17 cellular contexts compared by ENCODE assay signal in genomic region chr17:19019041-19019941, GRCh38. TPM values are rescaled to one million over a fixed set of nuclear protein-coding genes. Genes with fewer than 3 reads are reported as not detected.
A peak's percentile ranks its signal among the peaks of the same experiment; 100 is the strongest.
DNase-seq lines count a peak whose midpoint lies in the region; ATAC-seq, FAIRE-seq and TF ChIP-seq lines count a peak whose summit lies in the region.
"Had no signal": no experiment of that assay in that cellular context is flagged by ENCODE, and none has a peak within 500 bp of the region (broad histone marks: within the 10 kb centered on the region; RNA-seq: fewer than 3 reads in every experiment).

No MANE protein-coding gene starts in this region.

- BruUV-seq in IMR-90 (replicated peaks; lab: Mats Ljungman, UMichigan), result no TSS peak

- H2BK15ac ChIP-seq in IMR-90 (ENCODE audit: low read depth, low read length), result no peak overlapping the region
- H2BK15ac ChIP-seq in H1 (ENCODE audit: low read length), result no peak overlapping the region

- H3K27me3 ChIP-seq in IMR-90 (ENCODE audit: control insufficient read depth, insufficient read depth, low read length) (no peaks in the 10 kb centered on the region; the same call in 1 of the 2 replicates), H1 (replicated peaks in 1 of 4; ENCODE audit: control insufficient read depth in 3 of 4, extremely low read depth in 1 of 4, insufficient read depth in 3 of 4, low read length in 3 of 4) (no peaks in the 10 kb centered on the region; a peak in 1 of 7 replicates), spleen (replicated peaks in 1 of 7) (peaks cover 0 to 16% (median 0%) of the 10 kb centered on the region in 7 donors)
- H3K27me3 ChIP-seq: hepatocyte, vagina had no signal

- no peaks in the 10 kb centered on the region for H3K27me3 Mint-ChIP-seq in activated CD4-positive, alpha-beta T cell treated with anti-CD3 and anti-CD28 coated beads, Interleukin-2, amount 10 ng/mL, durations not matched to agents 7 days and 5 days
- H3K27me3 Mint-ChIP-seq in activated CD4-positive, alpha-beta T cell treated with anti-CD3 and anti-CD28 coated beads for 36 hours, result no peaks in the 10 kb centered on the region
- no peaks in the 10 kb centered on the region for H3K27me3 Mint-ChIP-seq in activated CD8-positive, alpha-beta T cell treated with anti-CD3 and anti-CD28 coated beads, Interleukin-2, amount 10 ng/mL, durations not matched to agents 7 days and 5 days (ENCODE audit: low read depth)

- H3K56ac ChIP-seq in IMR-90 (ENCODE audit: extremely low read depth, insufficient read depth, low read length), result no peak overlapping the region
- no peak overlapping the region for H3K56ac ChIP-seq in H1 (replicated peaks; ENCODE audit: insufficient read length, low read depth, low read length)

- H3K9me1 ChIP-seq in IMR-90 (ENCODE audit: insufficient read depth, low read length), result no peaks in the 10 kb centered on the region; the same call in 1 of the 2 replicates

- no peak overlapping the region for H3K4me3 Mint-ChIP-seq in activated CD4-positive, alpha-beta T cell treated with anti-CD3 and anti-CD28 coated beads, Interleukin-2, amount 10 ng/mL, durations not matched to agents 7 days and 5 days
- H3K4me3 Mint-ChIP-seq in activated CD4-positive, alpha-beta T cell treated with anti-CD3 and anti-CD28 coated beads for 36 hours, result no peak overlapping the region
- no peak overlapping the region for H3K4me3 Mint-ChIP-seq in activated CD8-positive, alpha-beta T cell treated with anti-CD3 and anti-CD28 coated beads, Interleukin-2, amount 10 ng/mL, durations not matched to agents 7 days and 5 days
- H3K4me3 Mint-ChIP-seq: central memory CD8-positive, alpha-beta T cell had no signal

- no peak for ATAC-seq in activated CD4-positive, alpha-beta T cell treated with anti-CD3 and anti-CD28 coated beads for 36 hours
- no peak for ATAC-seq in IMR-90 (ENCODE audit: low read depth)
- ATAC-seq in activated CD8-positive, alpha-beta T cell treated with anti-CD3 and anti-CD28 coated beads, Interleukin-2, amount 10 ng/mL, durations not matched to agents 7 days and 5 days, result no peak

- H2AFZ ChIP-seq in IMR-90 (replicated peaks; ENCODE audit: low read length, poor library complexity), result peak overlapping the region; percentile 48
- H2AFZ ChIP-seq in H1 (ENCODE audit: low read length), result no peak overlapping the region
- H2AFZ ChIP-seq: hepatocyte had no signal

- H3K4me1 Mint-ChIP-seq in activated CD4-positive, alpha-beta T cell treated with anti-CD3 and anti-CD28 coated beads, Interleukin-2, amount 10 ng/mL, durations not matched to agents 7 days and 5 days, result peaks cover 12% of the 10 kb centered on the region
- peaks cover 6% of the 10 kb centered on the region for H3K4me1 Mint-ChIP-seq in activated CD4-positive, alpha-beta T cell treated with anti-CD3 and anti-CD28 coated beads for 36 hours
- peaks cover 8% of the 10 kb centered on the region for H3K4me1 Mint-ChIP-seq in activated CD8-positive, alpha-beta T cell treated with anti-CD3 and anti-CD28 coated beads, Interleukin-2, amount 10 ng/mL, durations not matched to agents 7 days and 5 days (ENCODE audit: low read depth)

- intact Hi-C loops in activated CD4-positive, alpha-beta T cell treated with anti-CD3 and anti-CD28 coated beads for 36 hours (cut with DNase I, micrococcal nuclease), result no loop called here
- intact Hi-C loops in IMR-90 (cut with micrococcal nuclease), result no loop called here
- intact Hi-C loops in spleen (cut with DNase I; ENCODE audit: low total_unique reads), result loop anchor here (10.0 kb wide), 1 partner anchor 74 kb away; no protein-coding TSS in a partner anchor

- FAIRE-seq in H1 (lab: Jason Lieb, UNC), result no peak

- peaks cover 27% of the 10 kb centered on the region for H3K36me3 Mint-ChIP-seq in activated CD4-positive, alpha-beta T cell treated with anti-CD3 and anti-CD28 coated beads, Interleukin-2, amount 10 ng/mL, durations not matched to agents 7 days and 5 days (ENCODE audit: low read depth)
- H3K36me3 Mint-ChIP-seq in activated CD4-positive, alpha-beta T cell treated with anti-CD3 and anti-CD28 coated beads for 36 hours (ENCODE audit: low read depth), result peaks cover 6% of the 10 kb centered on the region
- H3K36me3 Mint-ChIP-seq in activated CD8-positive, alpha-beta T cell treated with anti-CD3 and anti-CD28 coated beads, Interleukin-2, amount 10 ng/mL, durations not matched to agents 7 days and 5 days (ENCODE audit: low read depth), result peaks cover 26% of the 10 kb centered on the region

- TF ChIP-seq POLR2A in IMR-90 (IDR thresholded peaks at IDR 0.05; ENCODE audit: low read depth, low read length) (no peak), H1 (IDR thresholded peaks at IDR 0.05; ENCODE audit: control extremely low read depth in 1 of 2, low read depth in 2 of 2, low read length in 2 of 2) (no peak), spleen (IDR thresholded peaks at IDR 0.05) (no peak)

- H2BK12ac ChIP-seq in H1 (ENCODE audit: low read depth, low read length), result 0 out of 2 replicates have a peak overlapping the region, but pooled peaks have one; percentile 55

- no peaks in the 10 kb centered on the region for H4K20me1 ChIP-seq in IMR-90 (ENCODE audit: insufficient read depth, low read length)
- no peaks in the 10 kb centered on the region for H4K20me1 ChIP-seq in H1 (replicated peaks in 1 of 2; ENCODE audit: control insufficient read depth in 1 of 2, insufficient read depth in 2 of 2, low read length in 2 of 2)

- H3K18ac ChIP-seq in IMR-90 (ENCODE audit: low read depth, low read length) (no peak overlapping the region), H1 (ENCODE audit: extremely low read depth, low read length) (no peak overlapping the region; the same call in 1 of the 2 replicates)

- no peaks in the 10 kb centered on the region for H3K79me2 ChIP-seq in H1 (ENCODE audit: control insufficient read depth in 1 of 2, insufficient read depth in 2 of 2, low read length in 2 of 2)
- H3K79me2 ChIP-seq: hepatocyte had no signal

- no peak for DNase-seq in activated CD4-positive, alpha-beta T cell treated with anti-CD3 and anti-CD28 coated beads, Interleukin-2, amount 10 ng/mL, durations not matched to agents 7 days and 5 days
- no peak for DNase-seq in activated CD4-positive, alpha-beta T cell treated with anti-CD3 and anti-CD28 coated beads for 36 hours
- DNase-seq in IMR-90, result no peak
- DNase-seq in H1 (ENCODE audit: low read depth in 1 of 2, low spot score in 2 of 2), result no peak
- DNase-seq in spleen, result peak; percentile 75
- DNase-seq in activated CD4-positive, alpha-beta T cell treated with anti-CD3 and anti-CD28 coated beads, Interleukin-2, amount 50 U/mL, for 48 hours, result no peak
- no peak for DNase-seq in activated CD8-positive, alpha-beta T cell treated with anti-CD3 and anti-CD28 coated beads, Interleukin-2, amount 10 ng/mL, durations not matched to agents 7 days and 5 days
- no peak for DNase-seq in DMS53 (lab: John Stamatoyannopoulos, UW)
- DNase-seq: activated CD4-positive, alpha-beta T cell treated with anti-CD3 and anti-CD28 coated beads, Interleukin-2, amount 50 U/mL, for 1 hour; activated effector memory CD4-positive, alpha-beta T cell treated with anti-CD3 and anti-CD28 coated beads, Interleukin-2, amount 50 U/mL, for 16 hours; mammary epithelial cell had no signal

- no peaks in the 10 kb centered on the region for H3K9me3 ChIP-seq in IMR-90 (ENCODE audit: control insufficient read depth, insufficient read depth, low read length)
- no peaks in the 10 kb centered on the region for H3K9me3 ChIP-seq in H1 (ENCODE audit: insufficient read depth in 2 of 2, low read depth in 1 of 2, low read length in 1 of 2)
- H3K9me3 ChIP-seq in spleen, result no peaks in the 10 kb centered on the region
- H3K9me3 ChIP-seq: vagina had no signal

- H4K91ac ChIP-seq in IMR-90 (ENCODE audit: insufficient read depth, low read depth, low read length) (no peak overlapping the region), H1 (replicated peaks; ENCODE audit: insufficient read length, low read length) (no peak overlapping the region)

- no peak overlapping the region for H3K4me2 ChIP-seq in IMR-90 (ENCODE audit: low read depth, low read length)
- H3K4me2 ChIP-seq in H1 (ENCODE audit: insufficient read depth in 1 of 2, low read depth in 2 of 2, low read length in 2 of 2), result no peak overlapping the region
- H3K4me2 ChIP-seq: hepatocyte had no signal

- in situ Hi-C loops in IMR-90 (cut with MboI; ENCODE audit: low sequenced_read_pairs), result no loop called here

- H3K14ac ChIP-seq in IMR-90 (replicated peaks; ENCODE audit: low read depth, low read length), result no peak overlapping the region
- H3K14ac ChIP-seq in H1 (ENCODE audit: insufficient read length), result no peak overlapping the region

- CTCF ChIA-PET in activated CD4-positive, alpha-beta T cell treated with anti-CD3 and anti-CD28 coated beads, Interleukin-2, amount 10 ng/mL, durations not matched to agents 7 days and 5 days (lab: Charles Lee), result no interaction called here
- CTCF ChIA-PET in activated CD4-positive, alpha-beta T cell treated with anti-CD3 and anti-CD28 coated beads for 36 hours (lab: Charles Lee), result interaction anchor here (1.1 kb wide), 1 partner anchor 393 kb away, joined by 3 read pairs; no protein-coding TSS in a partner anchor
- CTCF ChIA-PET in IMR-90 (lab: Yijun Ruan, JAX), result no interaction called here
- CTCF ChIA-PET in H1 (lab: Charles Lee; ENCODE audit: partially characterized antibody), result interaction anchor here (1.3 to 5.1 kb wide), 3 partner anchors 21 to 394 kb away, joined by 3 to 49 read pairs (median 5); no protein-coding TSS in a partner anchor
- CTCF ChIA-PET in activated CD8-positive, alpha-beta T cell treated with anti-CD3 and anti-CD28 coated beads, Interleukin-2, amount 10 ng/mL, durations not matched to agents 7 days and 5 days (lab: Charles Lee), result interaction anchor here (0.9 kb wide), 1 partner anchor 58 kb away, joined by 3 read pairs; no protein-coding TSS in a partner anchor

- TF ChIP-seq RAD21 in IMR-90 (IDR thresholded peaks at IDR 0.05; ENCODE audit: low read length), result no peak
- no peak for TF ChIP-seq RAD21 in H1 (IDR thresholded peaks at IDR 0.05 in 1 of 2, conservative IDR thresholded peaks at IDR 0.05 in 1 of 2; ENCODE audit: low read depth in 2 of 2, low read length in 2 of 2)

- H2BK5ac ChIP-seq in IMR-90 (ENCODE audit: low read depth, low read length, poor library complexity, severe bottlenecking) (no peak overlapping the region), H1 (ENCODE audit: low read depth, low read length) (no peak overlapping the region)

- peak overlapping the region; percentile 65 for H2AK9ac ChIP-seq in IMR-90 (replicated peaks; ENCODE audit: low read depth, low read length, poor library complexity)

- H3K4me1 ChIP-seq in IMR-90 (ENCODE audit: control insufficient read depth, insufficient read depth, low read length), result no peaks in the 10 kb centered on the region
- H3K4me1 ChIP-seq in H1 (replicated peaks in 1 of 4; ENCODE audit: control insufficient read depth in 3 of 4, insufficient read depth in 4 of 4, low read length in 3 of 4), result peaks cover 0 to 6% (median 0%) of the 10 kb centered on the region in 4 experiments; a peak in 1 of 7 replicates
- peaks cover 0 to 7% (median 0%) of the 10 kb centered on the region in 6 donors for H3K4me1 ChIP-seq in spleen

- no peak overlapping the region for H3K23ac ChIP-seq in IMR-90 (ENCODE audit: low read depth, low read length)
- H3K23ac ChIP-seq in H1 (ENCODE audit: insufficient read length), result no peak overlapping the region

- H2AK5ac ChIP-seq in IMR-90 (ENCODE audit: low read depth, low read length) (no peak overlapping the region), H1 (ENCODE audit: low read depth, low read length) (no peak overlapping the region)

- POLR2A ChIA-PET in activated CD4-positive, alpha-beta T cell treated with anti-CD3 and anti-CD28 coated beads, Interleukin-2, amount 10 ng/mL, durations not matched to agents 7 days and 5 days (lab: Charles Lee), result no interaction called here
- POLR2A ChIA-PET in activated CD4-positive, alpha-beta T cell treated with anti-CD3 and anti-CD28 coated beads for 36 hours (lab: Charles Lee), result no interaction called here
- POLR2A ChIA-PET in IMR-90 (lab: Charles Lee; ENCODE audit: unreplicated experiment) (no interaction called here), H1 (lab: Charles Lee; ENCODE audit: partially characterized antibody) (no interaction called here)
- POLR2A ChIA-PET in activated CD8-positive, alpha-beta T cell treated with anti-CD3 and anti-CD28 coated beads, Interleukin-2, amount 10 ng/mL, durations not matched to agents 7 days and 5 days (lab: Charles Lee), result no interaction called here

- no peak for TF ChIP-seq CTCF in IMR-90 (conservative IDR thresholded peaks at IDR 0.05; ENCODE audit: low read depth, low read length)
- TF ChIP-seq CTCF in H1 (IDR thresholded peaks at IDR 0.05; ENCODE audit: control extremely low read depth in 1 of 3, insufficient read depth in 1 of 3, low read depth in 1 of 3, low read length in 3 of 3), result no peak
- no peak for TF ChIP-seq CTCF in spleen (IDR thresholded peaks at IDR 0.05 in 8 of 11, conservative IDR thresholded peaks at IDR 0.05 in 3 of 11)

- H3K27ac ChIP-seq in IMR-90 (ENCODE audit: insufficient read depth, low read length) (no peak overlapping the region), H1 (ENCODE audit: low read depth, low read length) (no peak overlapping the region), spleen (no peak overlapping the region)
- H3K27ac ChIP-seq: epithelial cell of prostate, hepatocyte, vagina had no signal

- H3K27ac Mint-ChIP-seq in activated CD4-positive, alpha-beta T cell treated with anti-CD3 and anti-CD28 coated beads, Interleukin-2, amount 10 ng/mL, durations not matched to agents 7 days and 5 days, result peak overlapping the region; percentile 25
- no peak overlapping the region for H3K27ac Mint-ChIP-seq in activated CD4-positive, alpha-beta T cell treated with anti-CD3 and anti-CD28 coated beads for 36 hours
- no peak overlapping the region for H3K27ac Mint-ChIP-seq in activated CD8-positive, alpha-beta T cell treated with anti-CD3 and anti-CD28 coated beads, Interleukin-2, amount 10 ng/mL, durations not matched to agents 7 days and 5 days

- no peaks in the 10 kb centered on the region for H3K23me2 ChIP-seq in H1 (ENCODE audit: low read depth, low read length)

- H3K36me3 ChIP-seq in IMR-90 (ENCODE audit: control insufficient read depth, insufficient read depth, low read length) (no peaks in the 10 kb centered on the region), H1 (ENCODE audit: control insufficient read depth in 2 of 4, insufficient read depth in 4 of 4, low read length in 3 of 4) (no peaks in the 10 kb centered on the region), spleen (peaks cover 0 to 42% (median 26%) of the 10 kb centered on the region in 6 donors)
- H3K36me3 ChIP-seq: vagina had no signal

- H3K4me3 ChIP-seq in IMR-90 (ENCODE audit: insufficient read depth, low read depth, low read length), result no peak overlapping the region
- no peak overlapping the region for H3K4me3 ChIP-seq in H1 (ENCODE audit: extremely low read depth in 1 of 4, insufficient read depth in 2 of 4, low read depth in 3 of 4, low read length in 4 of 4)
- H3K4me3 ChIP-seq in spleen, result no peak overlapping the region
- H3K4me3 ChIP-seq: hepatocyte, vagina had no signal

- dilution Hi-C loops in IMR-90 (cut with HindIII; ENCODE audit: low sequenced_read_pairs, unreplicated experiment), result no loop called here

- no peak for TF ChIP-seq EP300 in H1 (IDR thresholded peaks at IDR 0.05; ENCODE audit: borderline replicate concordance in 1 of 2, low read depth in 2 of 2, low read length in 2 of 2)

- 66% methylated on average over 5 of the region's 27 CpGs; no CpG with 5 or more reads in 1 of the 2 experiments for WGBS in IMR-90 (ENCODE audit: extremely low coverage in 2 of 2, insufficient read length in 1 of 2), 2 experiments
- WGBS in H1 (ENCODE audit: extremely low coverage in 1 of 2, insufficient coverage in 1 of 2, insufficient read length in 1 of 2, insufficient replicate concordance in 2 of 2, low coverage in 1 of 2, low lambda C conversion rate in 2 of 2, missing lambda C conversion rate in 1 of 2), 2 experiments, result 90% methylated on average over 24 of the region's 27 CpGs; no CpG with 5 or more reads in 1 of the 2 experiments
- 69 to 87% (median 78%) methylated on average over 19 to 27 of the region's 27 CpGs for WGBS in spleen, 5 donors

- no peaks in the 10 kb centered on the region for H3K79me1 ChIP-seq in IMR-90 (ENCODE audit: low read depth in 1 of 2, low read length in 2 of 2)
- H3K79me1 ChIP-seq in H1 (ENCODE audit: low read depth, low read length), result no peaks in the 10 kb centered on the region

- H2BK20ac ChIP-seq in IMR-90 (ENCODE audit: low read depth, low read length), result no peak overlapping the region
- H2BK20ac ChIP-seq in H1 (ENCODE audit: low read length), result no peak overlapping the region

- H3K4ac ChIP-seq in IMR-90 (ENCODE audit: low read depth, low read length), result no peak overlapping the region
- no peak overlapping the region for H3K4ac ChIP-seq in H1 (replicated peaks; ENCODE audit: insufficient read length, low read depth, low read length)

- no peak overlapping the region for H4K8ac ChIP-seq in IMR-90 (ENCODE audit: low read depth in 2 of 2, low read length in 2 of 2)
- H4K8ac ChIP-seq in H1 (ENCODE audit: extremely low read depth, insufficient read depth, low read length), result no peak overlapping the region; the same call in 1 of the 2 replicates

- H3K9ac ChIP-seq in IMR-90 (ENCODE audit: low read depth, low read length) (no peak overlapping the region), H1 (replicated peaks in 1 of 4; ENCODE audit: extremely low read depth in 1 of 4, low read depth in 3 of 4, low read length in 3 of 4) (no peak overlapping the region)

- H4K5ac ChIP-seq in IMR-90 (ENCODE audit: low read depth, low read length) (no peak overlapping the region), H1 (ENCODE audit: insufficient read length, low read depth, low read length) (no peak overlapping the region)

- no peaks in the 10 kb centered on the region for H3K9me3 Mint-ChIP-seq in activated CD4-positive, alpha-beta T cell treated with anti-CD3 and anti-CD28 coated beads, Interleukin-2, amount 10 ng/mL, durations not matched to agents 7 days and 5 days
- H3K9me3 Mint-ChIP-seq in activated CD4-positive, alpha-beta T cell treated with anti-CD3 and anti-CD28 coated beads for 36 hours (ENCODE audit: low read depth), result no peaks in the 10 kb centered on the region
- H3K9me3 Mint-ChIP-seq in activated CD8-positive, alpha-beta T cell treated with anti-CD3 and anti-CD28 coated beads, Interleukin-2, amount 10 ng/mL, durations not matched to agents 7 days and 5 days (ENCODE audit: insufficient read depth), result no peaks in the 10 kb centered on the region
- H3K9me3 Mint-ChIP-seq: central memory CD8-positive, alpha-beta T cell had no signal

- H2BK120ac ChIP-seq in IMR-90 (ENCODE audit: low read depth, low read length) (no peak overlapping the region), H1 (replicated peaks; ENCODE audit: low read depth, low read length) (no peak overlapping the region)

RNA-seq across cellular contexts. Expression of gene FAM83G, which starts 14.7 kb away (rescaled TPM):
- 1 to 10 TPM; 7.1 to 9.1 TPM for total RNA-seq in activated CD4-positive, alpha-beta T cell treated with anti-CD3 and anti-CD28 coated beads, Interleukin-2, amount 10 ng/mL, durations not matched to agents 7 days and 5 days
- total RNA-seq in activated CD4-positive, alpha-beta T cell treated with anti-CD3 and anti-CD28 coated beads for 36 hours, result 10 to 100 TPM; 11.1 to 14.3 TPM
- total RNA-seq in IMR-90 (2012; rRNA removed) (9.5 and 10.3 TPM in 2 replicates), spleen (1 to 10 TPM; 2.6 to 5.4 (median 4.8) TPM)
- polyA plus RNA-seq in IMR-90 (2012; rRNA removed) (12.6 and 14.1 TPM in 2 replicates), H1 (2011; rRNA removed) (15.4 and 21.3 TPM in 2 replicates), spleen (1 to 10 TPM; 1.3 to 3.9 (median 1.9) TPM)
- 7.5 and 10.0 TPM in 2 replicates for polyA plus RNA-seq in IMR-90 (2012; cell fraction: cytosol; rRNA removed)
- 16.3 and 36.3 TPM in 2 replicates for polyA plus RNA-seq in IMR-90 (2012; cell fraction: nucleus; rRNA removed; ENCODE audit: low replicate concordance)
- total RNA-seq in H1 (2021; fragmentation: NEBNext Ultra II Directional; extraction: Animal tissue kit (Norgen Biotek cat#: 25700)), result 28.7 and 29.0 TPM in 2 replicates
- 14.3 TPM for polyA plus RNA-seq in H1 (2011; cell fraction: cytosol; rRNA removed)
- 29.6 TPM for polyA plus RNA-seq in H1 (2011; cell fraction: nucleus; rRNA removed)
- 13.8 to 20.5 TPM (median 18.5 TPM) in 4 replicates for polyA plus RNA-seq in H1 (2012, experiment 1 of 2)
- polyA plus RNA-seq in H1 (2012, experiment 2 of 2), result 20.3 TPM
- polyA plus RNA-seq in H1 (2013, experiment 1 of 2), result 13.9 TPM
- polyA plus RNA-seq in H1 (2013, experiment 2 of 2), result 13.4 TPM
- 20.1 and 21.0 TPM in 2 replicates for polyA minus RNA-seq in H1 (2011; rRNA and poly(A)+ RNA removed)
- 21.6 TPM for polyA minus RNA-seq in H1 (2011; cell fraction: cytosol; rRNA and poly(A)+ RNA removed)
- polyA minus RNA-seq in H1 (2011; cell fraction: nucleus; rRNA and poly(A)+ RNA removed), result 22.7 TPM
- total RNA-seq in activated CD8-positive, alpha-beta T cell treated with anti-CD3 and anti-CD28 coated beads, Interleukin-2, amount 10 ng/mL, durations not matched to agents 7 days and 5 days, result 1 to 10 TPM; 4.0 to 4.5 TPM

RNA-seq across cellular contexts. Expression of gene GRAP, which starts 27.5 kb away (rescaled TPM):
- 10 to 100 TPM; 35.4 to 39.2 TPM for total RNA-seq in activated CD4-positive, alpha-beta T cell treated with anti-CD3 and anti-CD28 coated beads, Interleukin-2, amount 10 ng/mL, durations not matched to agents 7 days and 5 days
- total RNA-seq in activated CD4-positive, alpha-beta T cell treated with anti-CD3 and anti-CD28 coated beads for 36 hours, result 10 to 100 TPM; 10.7 to 11.2 TPM
- total RNA-seq in IMR-90 (2012; rRNA removed), result under 0.01 TPM in 1 of 2 replicates, not detected in the other
- 0.13 and 0.14 TPM in 2 replicates for polyA plus RNA-seq in IMR-90 (2012; rRNA removed)
- polyA plus RNA-seq in IMR-90 (2012; cell fraction: cytosol; rRNA removed), result 0.05 TPM in 1 of 2 replicates, not detected in the other
- polyA plus RNA-seq in IMR-90 (2012; cell fraction: nucleus; rRNA removed; ENCODE audit: low replicate concordance), result 0.14 and 0.22 TPM in 2 replicates
- 0.24 and 0.29 TPM in 2 replicates for total RNA-seq in H1 (2021; fragmentation: NEBNext Ultra II Directional; extraction: Animal tissue kit (Norgen Biotek cat#: 25700))
- 0.18 and 0.24 TPM in 2 replicates for polyA plus RNA-seq in H1 (2011; rRNA removed)
- 0.23 TPM for polyA plus RNA-seq in H1 (2011; cell fraction: cytosol; rRNA removed)
- 0.93 TPM for polyA plus RNA-seq in H1 (2011; cell fraction: nucleus; rRNA removed)
- 0.16 to 0.19 TPM in 2 of 4 replicates, not detected in the others for polyA plus RNA-seq in H1 (2012, experiment 1 of 2)
- 0.17 TPM for polyA plus RNA-seq in H1 (2012, experiment 2 of 2)
- 0.43 TPM for polyA plus RNA-seq in H1 (2013, experiment 1 of 2)
- 0.24 TPM for polyA plus RNA-seq in H1 (2013, experiment 2 of 2)
- polyA minus RNA-seq in H1 (2011; rRNA and poly(A)+ RNA removed), result 0.19 TPM in 1 of 2 replicates, not detected in the other
- not detected for polyA minus RNA-seq in H1 (2011; cell fraction: cytosol; rRNA and poly(A)+ RNA removed)
- polyA minus RNA-seq in H1 (2011; cell fraction: nucleus; rRNA and poly(A)+ RNA removed), result 1.00 TPM
- 10 to 100 TPM; 36.2 to 67.2 (median 43.8) TPM for total RNA-seq in spleen
- 100 to 1,000 TPM in 2 of 3 donors, 10 to 100 TPM in 1; 77.0 to 114 (median 106) TPM for polyA plus RNA-seq in spleen
- total RNA-seq in activated CD8-positive, alpha-beta T cell treated with anti-CD3 and anti-CD28 coated beads, Interleukin-2, amount 10 ng/mL, durations not matched to agents 7 days and 5 days, result 10 to 100 TPM; 25.9 to 26.3 TPM
- total RNA-seq: hepatocyte, mammary epithelial cell, MCF 10A, osteocyte had no signal
- polyA plus RNA-seq: mammary epithelial cell had no signal

Comparison
In these comparisons a context has a peak if more than half of its experiments do, and no peak if none do; other contexts are left out.
1. CTCF ChIA-PET loops: an anchor here in activated CD4-positive, alpha-beta T cell treated with anti-CD3 and anti-CD28 coated beads for 36 hours (1.1 kb wide), H1 (1.3 to 5.1 kb wide) and activated CD8-positive, alpha-beta T cell treated with anti-CD3 and anti-CD28 coated beads, Interleukin-2, amount 10 ng/mL, durations not matched to agents 7 days and 5 days (0.9 kb wide); none called in activated CD4-positive, alpha-beta T cell treated with anti-CD3 and anti-CD28 coated beads, Interleukin-2, amount 10 ng/mL, durations not matched to agents 7 days and 5 days and IMR-90.